29 cellular contexts compared by ENCODE assay signal in genomic region chr16:14350081-14350480, GRCh38.
DNase-seq lines count a peak whose midpoint lies in the region; ATAC-seq, FAIRE-seq and TF ChIP-seq lines count a peak whose summit lies in the region.
"Had no signal": no experiment of that assay in that cellular context is flagged by ENCODE, and none has a peak within 500 bp of the region (broad histone marks: within the 10 kb centered on the region; RNA-seq: fewer than 3 reads in every experiment).

No MANE protein-coding gene starts in this region.

- H3K27ac ChIP-seq in HepG2 (ENCODE audit: extremely low read length, insufficient read depth, low read length) (no peak overlapping the region), right lobe of liver (no peak overlapping the region), OCI-LY7 (ENCODE audit: low read depth, low read length, poor library complexity, severe bottlenecking) (peak overlapping the region; percentile 60), PC-9 (no peak overlapping the region)
- H3K27ac ChIP-seq: 22Rv1, KMS-11, RWPE1 had no signal

- TF ChIP-seq POLR2A in HepG2 (IDR thresholded peaks at IDR 0.05; ENCODE audit: insufficient read depth in 1 of 2, low read depth in 2 of 2, low read length in 2 of 2) (no peak), right lobe of liver (IDR thresholded peaks at IDR 0.05) (no peak)

- POLR2A ChIA-PET in HepG2 (lab: Yijun Ruan, JAX): no interaction called here
- POLR2A ChIA-PET in OCI-LY7 (lab: Charles Lee): no interaction called here
- POLR2A ChIA-PET in PC-9 (lab: Charles Lee; ENCODE audit: unreplicated experiment): no interaction called here

- BruUV-seq in HepG2 (replicated peaks; lab: Mats Ljungman, UMichigan): no TSS peak
- no TSS peak for BruUV-seq in OCI-LY7 (replicated peaks; lab: Mats Ljungman, UMichigan)
- BruUV-seq in PC-9 (replicated peaks; lab: Mats Ljungman, UMichigan): no TSS peak

- in situ Hi-C loops in HepG2 (cut with HindIII; ENCODE audit: extremely low pct_ligation_motif_present, low pct_unique_long_range_greater_than_20kb): no loop called here

- FAIRE-seq in HepG2 (lab: Jason Lieb, UNC): no peak

- H3K4me3 ChIP-seq in HepG2 (replicated peaks in 1 of 3; ENCODE audit: insufficient read depth in 1 of 3, low read depth in 2 of 3, low read length in 3 of 3) (no peak overlapping the region), right lobe of liver (no peak overlapping the region), OCI-LY7 (ENCODE audit: low read depth, low read length, poor library complexity, severe bottlenecking) (peak overlapping the region; percentile 29), PC-9 (no peak overlapping the region)

- H3K79me2 ChIP-seq in HepG2 (ENCODE audit: insufficient read depth, low read length): no peaks in the 10 kb centered on the region
- H3K79me2 ChIP-seq in OCI-LY7 (ENCODE audit: insufficient read depth, low read depth, low read length): no peaks in the 10 kb centered on the region
- H3K79me2 ChIP-seq in PC-9 (ENCODE audit: low read depth): no peaks in the 10 kb centered on the region

- no peaks in the 10 kb centered on the region; the same call in 1 of the 2 replicates for H3F3A ChIP-seq in PC-9 (ENCODE audit: insufficient read depth, low read depth)

- no peak overlapping the region for H3K9ac ChIP-seq in HepG2 (ENCODE audit: insufficient read depth, low read depth, low read length)
- H3K9ac ChIP-seq: KMS-11 had no signal

- H3K27me3 ChIP-seq in HepG2 (ENCODE audit: control insufficient read depth in 1 of 2, insufficient read depth in 2 of 2, low read length in 2 of 2) (no peaks in the 10 kb centered on the region), right lobe of liver (no peaks in the 10 kb centered on the region), PC-9 (ENCODE audit: insufficient read depth, low read depth) (no peaks in the 10 kb centered on the region)
- H3K27me3 ChIP-seq: BE2C had no signal

- H3K4me2 ChIP-seq in HepG2 (ENCODE audit: low read depth, low read length) (no peak overlapping the region), OCI-LY7 (ENCODE audit: low read length) (peak overlapping the region; percentile 64), PC-9 (no peak overlapping the region)
- H3K4me2 ChIP-seq: KMS-11 had no signal

- intact Hi-C loops in HepG2 (cut with micrococcal nuclease; ENCODE audit: unreplicated experiment) (no loop called here), right lobe of liver (cut with DNase I) (no loop called here), OCI-LY7 (cut with micrococcal nuclease; ENCODE audit: unreplicated experiment) (no loop called here), PC-9 (cut with micrococcal nuclease; ENCODE audit: unreplicated experiment) (no loop called here)

- no peak for TF ChIP-seq RAD21 in HepG2 (CRISPR knock-in tag; IDR thresholded peaks at IDR 0.05)

- TF ChIP-seq EP300 in HepG2 (IDR thresholded peaks at IDR 0.05; ENCODE audit: low read depth in 2 of 2, low read length in 2 of 2): no peak
- TF ChIP-seq EP300 in HepG2 (CRISPR knock-in tag; IDR thresholded peaks at IDR 0.05; ENCODE audit: borderline replicate concordance): no peak

- TF ChIP-seq CTCF in HepG2 (CRISPR knock-in tag; IDR thresholded peaks at IDR 0.05) (no peak), right lobe of liver (IDR thresholded peaks at IDR 0.05) (no peak), OCI-LY7 (conservative IDR thresholded peaks at IDR 0.05; ENCODE audit: low read length) (no peak), PC-9 (conservative IDR thresholded peaks at IDR 0.05) (no peak)

- peak overlapping the region; percentile 1 for H2AFZ ChIP-seq in HepG2 (ENCODE audit: low read length)
- peak overlapping the region; percentile 67; the same call in 1 of the 2 replicates for H2AFZ ChIP-seq in OCI-LY7 (ENCODE audit: low read length)
- no peak overlapping the region for H2AFZ ChIP-seq in PC-9

- H3K9me3 ChIP-seq in HepG2 (ENCODE audit: low read length) (peaks cover 9% of the 10 kb centered on the region; the same call in 1 of the 2 replicates), right lobe of liver (no peaks in the 10 kb centered on the region), OCI-LY7 (ENCODE audit: low read length) (no peaks in the 10 kb centered on the region), PC-9 (ENCODE audit: insufficient read depth, low read depth) (no peaks in the 10 kb centered on the region)
- H3K9me3 ChIP-seq: BE2C had no signal

- H3K9me2 ChIP-seq in OCI-LY7 (ENCODE audit: insufficient read depth, low read length) (no peaks in the 10 kb centered on the region), PC-9 (ENCODE audit: insufficient read depth) (no peaks in the 10 kb centered on the region)

- ATAC-seq in HepG2: no peak
- no peak for ATAC-seq in right lobe of liver
- ATAC-seq in HG03196 (IDR thresholded peaks at IDR 0.05; ENCODE audit: unreplicated experiment): no peak
- ATAC-seq: Panc1 had no signal

- DNase-seq in HepG2 (ENCODE audit: low spot score) (no peak), right lobe of liver (no peak), OCI-LY7 (ENCODE audit: low spot score) (peak; percentile 57), germinal center (ENCODE audit: low spot score) (peak; percentile 26), SKM-1 treated with dmso at 0.1 percent for 144 hours (lab: John Stamatoyannopoulos, UW; ENCODE audit: unreplicated experiment) (no peak), PC-9 (no peak)
- no peak for DNase-seq in effector CD4-positive, alpha-beta T cell
- DNase-seq: BE2C; CD8-positive, alpha-beta memory T cell; DMS 273 treated with DMSO at 0.1 percent for 48 hours; DMS79; GF-D8; H7; NCI-H1092; NCI-H1436; NCI-H187; NCI-H2081 treated with DMSO at 0.1 percent for 48 hours; NCI-H2171 treated with DMSO at 0.1 percent for 48 hours; NCI-H345; NCI-H510A treated with DMSO at 0.1 percent for 48 hours; NCI-H82; NK-92 treated with Interleukin-12 subunit alpha and Interleukin-12 subunit beta, amount 100 ng/mL, for 24 hours; SHP77 treated with DMSO at 0.1 percent for 48 hours; SW 1271 had no signal

- 70% methylated on average over 8 of the region's 8 CpGs for WGBS in HepG2 (ENCODE audit: low lambda C conversion rate)
- WGBS in right lobe of liver (ENCODE audit: insufficient coverage, low coverage, low lambda C conversion rate, missing lambda C conversion rate): 82% methylated on average over 8 of the region's 8 CpGs

- H3K36me3 ChIP-seq in HepG2 (replicated peaks in 1 of 2; ENCODE audit: control insufficient read depth in 1 of 2, insufficient read depth in 2 of 2, low read length in 2 of 2) (no peaks in the 10 kb centered on the region), right lobe of liver (no peaks in the 10 kb centered on the region), OCI-LY7 (ENCODE audit: insufficient read depth, low read length) (no peaks in the 10 kb centered on the region), PC-9 (ENCODE audit: low read depth) (no peaks in the 10 kb centered on the region)
- H3K36me3 ChIP-seq: BE2C had no signal

- CTCF ChIA-PET in HepG2 (lab: Yijun Ruan, JAX; ENCODE audit: low intra/inter-chr PET ratio, low total read pairs) (no interaction called here), OCI-LY7 (lab: Charles Lee; ENCODE audit: unreplicated experiment) (no interaction called here), PC-9 (lab: Charles Lee) (no interaction called here)

- H3K4me1 ChIP-seq in HepG2 (ENCODE audit: insufficient read depth, low read length) (peaks cover 67% of the 10 kb centered on the region), right lobe of liver (peaks cover 0 to 7% (median 2%) of the 10 kb centered on the region in 4 donors), OCI-LY7 (ENCODE audit: insufficient read depth, low read length, poor library complexity, severe bottlenecking) (peaks cover 51% of the 10 kb centered on the region), PC-9 (replicated peaks; ENCODE audit: insufficient read depth) (no peaks in the 10 kb centered on the region; the same call in 1 of the 2 replicates)
- H3K4me1 ChIP-seq: BE2C had no signal

- H4K20me1 ChIP-seq in HepG2 (ENCODE audit: insufficient read depth, low read length): no peaks in the 10 kb centered on the region
- H4K20me1 ChIP-seq in OCI-LY7 (ENCODE audit: insufficient read depth, low read length): no peaks in the 10 kb centered on the region
- no peaks in the 10 kb centered on the region for H4K20me1 ChIP-seq in PC-9 (ENCODE audit: insufficient read depth)

TF ChIP-seq in HepG2, 621 proteins besides CTCF, POLR2A, EP300 and RAD21:
- TF ChIP-seq TBX2 (CRISPR knock-in tag; IDR thresholded peaks at IDR 0.05; ENCODE audit: borderline replicate concordance) (0 out of 2 replicates have a peak, but pooled peaks have one; percentile 14), NR2C2 (CRISPR knock-in tag; IDR thresholded peaks at IDR 0.05; ENCODE audit: borderline replicate concordance) (no peak)

Comparison
In these comparisons a context has a peak if more than half of its experiments do, and no peak if none do; other contexts are left out.
1. DNase-seq: peak in OCI-LY7 (single experiment) and germinal center (single experiment); none in HepG2 (single experiment), right lobe of liver (0 of 3), SKM-1 treated with dmso at 0.1 percent for 144 hours (single experiment), effector CD4-positive, alpha-beta T cell (single experiment) and PC-9 (0 of 2).